8 cellular contexts compared by ENCODE assay signal in genomic region chr10:117442944-117443676, GRCh38.
DNase-seq lines count a peak whose midpoint lies in the region; ATAC-seq, FAIRE-seq and TF ChIP-seq lines count a peak whose summit lies in the region.

No MANE protein-coding gene starts in this region.

- no peaks in the 10 kb centered on the region for H3K79me2 ChIP-seq in H1 (ENCODE audit: control insufficient read depth in 1 of 2, insufficient read depth in 2 of 2, low read length in 2 of 2)
- no peaks in the 10 kb centered on the region for H3K79me2 ChIP-seq in mesendoderm (ENCODE audit: control insufficient read depth, insufficient read depth, low read length)

- H3K79me1 ChIP-seq in H1 (ENCODE audit: low read depth, low read length) (no peaks in the 10 kb centered on the region), mesendoderm (ENCODE audit: low read length) (no peaks in the 10 kb centered on the region)

- H3K4me3 Mint-ChIP-seq in activated CD8-positive, alpha-beta T cell treated with anti-CD3 and anti-CD28 coated beads, Interleukin-2, amount 10 ng/mL, durations not matched to agents 7 days and 5 days = no peak overlapping the region

- H3K18ac ChIP-seq in H1 (ENCODE audit: extremely low read depth, low read length) = no peak overlapping the region
- H3K18ac ChIP-seq in mesendoderm (ENCODE audit: low read length) = no peak overlapping the region

- no peaks in the 10 kb centered on the region for H3K36me3 Mint-ChIP-seq in activated CD8-positive, alpha-beta T cell treated with anti-CD3 and anti-CD28 coated beads, Interleukin-2, amount 10 ng/mL, durations not matched to agents 7 days and 5 days (ENCODE audit: low read depth)

- H3K56ac ChIP-seq in H1 (replicated peaks; ENCODE audit: insufficient read length, low read depth, low read length) (no peak overlapping the region), mesendoderm (ENCODE audit: low read length) (no peak overlapping the region)

- H3K27me3 Mint-ChIP-seq in activated CD8-positive, alpha-beta T cell treated with anti-CD3 and anti-CD28 coated beads, Interleukin-2, amount 10 ng/mL, durations not matched to agents 7 days and 5 days (ENCODE audit: low read depth) = no peaks in the 10 kb centered on the region

- H3K27ac ChIP-seq in H1 (ENCODE audit: low read depth, low read length) = no peak overlapping the region
- H3K27ac ChIP-seq in mesendoderm (ENCODE audit: low read depth, low read length) = no peak overlapping the region

- H4K8ac ChIP-seq in H1 (ENCODE audit: extremely low read depth, insufficient read depth, low read length) = no peak overlapping the region
- no peak overlapping the region for H4K8ac ChIP-seq in mesendoderm (ENCODE audit: low read depth, low read length)

- H3K4me2 ChIP-seq in H1 (ENCODE audit: insufficient read depth in 1 of 2, low read depth in 2 of 2, low read length in 2 of 2) = no peak overlapping the region
- no peak overlapping the region for H3K4me2 ChIP-seq in mesendoderm (ENCODE audit: low read length)

- H2BK15ac ChIP-seq in H1 (ENCODE audit: low read length) (peak overlapping the region; percentile 88; the same call in 1 of the 2 replicates), mesendoderm (replicated peaks; ENCODE audit: low read depth) (no peak overlapping the region)

- POLR2A ChIA-PET in activated CD8-positive, alpha-beta T cell treated with anti-CD3 and anti-CD28 coated beads, Interleukin-2, amount 10 ng/mL, durations not matched to agents 7 days and 5 days (lab: Charles Lee) = no interaction called here
- POLR2A ChIA-PET in H1 (lab: Charles Lee; ENCODE audit: partially characterized antibody) = no interaction called here

- CTCF ChIA-PET in activated CD8-positive, alpha-beta T cell treated with anti-CD3 and anti-CD28 coated beads, Interleukin-2, amount 10 ng/mL, durations not matched to agents 7 days and 5 days (lab: Charles Lee) = interaction anchor here (1.0 to 2.4 kb wide), 9 partner anchors 9 to 477 kb away, joined by 3 to 11 read pairs (median 3); no protein-coding TSS in a partner anchor
- CTCF ChIA-PET in H1 (lab: Charles Lee; ENCODE audit: partially characterized antibody) = interaction anchor here (0.6 to 10.0 kb wide), 40 partner anchors 9 to 1015 kb away, joined by 3 to 132 read pairs (median 4); no protein-coding TSS in a partner anchor

- H3K23me2 ChIP-seq in H1 (ENCODE audit: low read depth, low read length) = no peaks in the 10 kb centered on the region

- no peaks in the 10 kb centered on the region for H3K4me1 Mint-ChIP-seq in activated CD8-positive, alpha-beta T cell treated with anti-CD3 and anti-CD28 coated beads, Interleukin-2, amount 10 ng/mL, durations not matched to agents 7 days and 5 days (ENCODE audit: low read depth)

- H2AFZ ChIP-seq in H1 (ENCODE audit: low read length) = 0 out of 2 replicates have a peak overlapping the region, but pooled peaks have one; percentile 24

- H3K27me3 ChIP-seq in H1 (replicated peaks in 1 of 4; ENCODE audit: control insufficient read depth in 3 of 4, extremely low read depth in 1 of 4, insufficient read depth in 3 of 4, low read length in 3 of 4) (no peaks in the 10 kb centered on the region), mesendoderm (ENCODE audit: insufficient read depth, low read length, poor library complexity) (no peaks in the 10 kb centered on the region)

- H3K4ac ChIP-seq in H1 (replicated peaks; ENCODE audit: insufficient read length, low read depth, low read length) (no peak overlapping the region), mesendoderm (ENCODE audit: low read depth, low read length) (no peak overlapping the region)

- ATAC-seq in HG02870 (IDR thresholded peaks at IDR 0.05; ENCODE audit: unreplicated experiment) = peak; percentile 58
- peak; percentile 53 for ATAC-seq in activated CD8-positive, alpha-beta T cell treated with anti-CD3 and anti-CD28 coated beads, Interleukin-2, amount 10 ng/mL, durations not matched to agents 7 days and 5 days

- peaks cover 19 to 24% of the 10 kb centered on the region in 2 experiments for H3K9me3 ChIP-seq in H1 (ENCODE audit: insufficient read depth in 2 of 2, low read depth in 1 of 2, low read length in 1 of 2)

- H2BK120ac ChIP-seq in H1 (replicated peaks; ENCODE audit: low read depth, low read length) (no peak overlapping the region), mesendoderm (ENCODE audit: low read depth, low read length) (no peak overlapping the region)

- peak; percentile 62 for TF ChIP-seq CTCF in GM13976 (IDR thresholded peaks at IDR 0.05; ENCODE audit: borderline replicate concordance, control extremely low read depth, extremely low read depth, insufficient read depth, missing control alignments)
- peak; percentile 85 to 92 (median 88) for TF ChIP-seq CTCF in H1 (IDR thresholded peaks at IDR 0.05; ENCODE audit: control extremely low read depth in 1 of 3, insufficient read depth in 1 of 3, low read depth in 1 of 3, low read length in 3 of 3)

- no peak overlapping the region for H3K27ac Mint-ChIP-seq in activated CD8-positive, alpha-beta T cell treated with anti-CD3 and anti-CD28 coated beads, Interleukin-2, amount 10 ng/mL, durations not matched to agents 7 days and 5 days

- H3K36me3 ChIP-seq in H1 (ENCODE audit: control insufficient read depth in 2 of 4, insufficient read depth in 4 of 4, low read length in 3 of 4) = no peaks in the 10 kb centered on the region; a peak in 1 of 8 replicates
- no peaks in the 10 kb centered on the region for H3K36me3 ChIP-seq in mesendoderm (ENCODE audit: control insufficient read depth, insufficient read depth, low read length)

- H4K5ac ChIP-seq in H1 (ENCODE audit: insufficient read length, low read depth, low read length) (no peak overlapping the region), mesendoderm (ENCODE audit: low read length) (no peak overlapping the region)

- no peak for TF ChIP-seq EP300 in H1 (IDR thresholded peaks at IDR 0.05; ENCODE audit: borderline replicate concordance in 1 of 2, low read depth in 2 of 2, low read length in 2 of 2)

- no peaks in the 10 kb centered on the region for H3K9me3 Mint-ChIP-seq in activated CD8-positive, alpha-beta T cell treated with anti-CD3 and anti-CD28 coated beads, Interleukin-2, amount 10 ng/mL, durations not matched to agents 7 days and 5 days (ENCODE audit: insufficient read depth)

- H2BK5ac ChIP-seq in H1 (ENCODE audit: low read depth, low read length) (no peak overlapping the region), mesendoderm (ENCODE audit: low read length) (no peak overlapping the region)

- WGBS in H1 (ENCODE audit: extremely low coverage in 1 of 2, insufficient coverage in 1 of 2, insufficient read length in 1 of 2, insufficient replicate concordance in 2 of 2, low coverage in 1 of 2, low lambda C conversion rate in 2 of 2, missing lambda C conversion rate in 1 of 2), 2 experiments = 34% methylated on average over 15 of the region's 15 CpGs; no CpG with 5 or more reads in 1 of the 2 experiments
- WGBS in mesendoderm (ENCODE audit: extremely low coverage, insufficient coverage, low lambda C conversion rate) = no CpG with 5 or more reads among the region's 15 CpGs

- H3K4me3 ChIP-seq in H1 (ENCODE audit: extremely low read depth in 1 of 4, insufficient read depth in 2 of 4, low read depth in 3 of 4, low read length in 4 of 4) (no peak overlapping the region), mesendoderm (ENCODE audit: low read length) (no peak overlapping the region)

- H2AK5ac ChIP-seq in H1 (ENCODE audit: low read depth, low read length) (no peak overlapping the region), mesendoderm (ENCODE audit: low read length) (no peak overlapping the region)

- TF ChIP-seq RAD21 in H1 (IDR thresholded peaks at IDR 0.05 in 1 of 2, conservative IDR thresholded peaks at IDR 0.05 in 1 of 2; ENCODE audit: low read depth in 2 of 2, low read length in 2 of 2) = peak; percentile 69 to 81

- peak; percentile 81 for DNase-seq in GM13976 (ENCODE audit: low spot score)
- DNase-seq in NCI-H526 treated with DMSO at 0.1 percent for 48 hours (lab: John Stamatoyannopoulos, UW) = peak; percentile 48
- DNase-seq in activated CD8-positive, alpha-beta T cell treated with anti-CD3 and anti-CD28 coated beads, Interleukin-2, amount 10 ng/mL, durations not matched to agents 7 days and 5 days = peak; percentile 62
- peak; percentile 46 to 93 for DNase-seq in H1 (ENCODE audit: low read depth in 1 of 2, low spot score in 2 of 2)
- peak; percentile 90 for DNase-seq in mesendoderm
- peak; percentile 29 for DNase-seq in stimulated activated CD8-positive, alpha-beta memory T cell treated with anti-CD3 and anti-CD28 coated beads, Interleukin-15, amount 100 ng/mL, for 24 hours (ENCODE audit: low read depth)
- DNase-seq in middle frontal gyrus (ENCODE audit: extremely low spot score, low spot score) = no peak

- H3K23ac ChIP-seq in H1 (ENCODE audit: insufficient read length) (no peak overlapping the region), mesendoderm (ENCODE audit: low read length) (no peak overlapping the region)

- in situ Hi-C loops in GM13976 (cut with MboI; ENCODE audit: low sequenced_read_pairs, unreplicated experiment) = no loop called here

- TF ChIP-seq POLR2A in H1 (IDR thresholded peaks at IDR 0.05; ENCODE audit: control extremely low read depth in 1 of 2, low read depth in 2 of 2, low read length in 2 of 2) = no peak

- no peak overlapping the region; the same call in 1 of the 2 replicates for H2BK12ac ChIP-seq in H1 (ENCODE audit: low read depth, low read length)

- no peaks in the 10 kb centered on the region; a peak in 1 of 7 replicates for H3K4me1 ChIP-seq in H1 (replicated peaks in 1 of 4; ENCODE audit: control insufficient read depth in 3 of 4, insufficient read depth in 4 of 4, low read length in 3 of 4)
- H3K4me1 ChIP-seq in mesendoderm (ENCODE audit: control insufficient read depth, low read depth, low read length) = no peaks in the 10 kb centered on the region

- H3K9ac ChIP-seq in H1 (replicated peaks in 1 of 4; ENCODE audit: extremely low read depth in 1 of 4, low read depth in 3 of 4, low read length in 3 of 4) (no peak overlapping the region), mesendoderm (ENCODE audit: low read length) (no peak overlapping the region)

- H4K20me1 ChIP-seq in H1 (replicated peaks in 1 of 2; ENCODE audit: control insufficient read depth in 1 of 2, insufficient read depth in 2 of 2, low read length in 2 of 2) = no peaks in the 10 kb centered on the region

- H2BK20ac ChIP-seq in H1 (ENCODE audit: low read length) = 0 out of 2 replicates have a peak overlapping the region, but pooled peaks have one; percentile 86

- H3K14ac ChIP-seq in H1 (ENCODE audit: insufficient read length) = no peak overlapping the region

- H4K91ac ChIP-seq in H1 (replicated peaks; ENCODE audit: insufficient read length, low read length) = no peak overlapping the region

- peak; percentile 85 for FAIRE-seq in H1 (lab: Jason Lieb, UNC)

TF ChIP-seq in H1, 55 proteins besides CTCF, POLR2A, EP300 and RAD21 (continues in another document):
- no peak for TF ChIP-seq TCF12 (IDR thresholded peaks at IDR 0.05; ENCODE audit: low read depth, low read length)
